2 cellular contexts compared by ENCODE assay signal in genomic region chrX:19660604-19661003, GRCh38.
TF ChIP-seq lines count a peak whose summit lies in the region.

No MANE protein-coding gene starts in this region.

TF ChIP-seq in SK-N-SH, 30 proteins besides CTCF, POLR2A, EP300 and RAD21 (continued from another document):
- TF ChIP-seq FOSL2 (IDR thresholded peaks at IDR 0.05; ENCODE audit: borderline replicate concordance, low read depth) = no peak
- TF ChIP-seq GATA2 (CRISPR knock-in tag; IDR thresholded peaks at IDR 0.05) = no peak
- TF ChIP-seq EZH2phosphoT487 (IDR thresholded peaks at IDR 0.05; ENCODE audit: borderline replicate concordance, low read depth) = no peak
- TF ChIP-seq CHD2 (IDR thresholded peaks at IDR 0.05; ENCODE audit: low read length, partially characterized antibody) = no peak

TF ChIP-seq in SK-N-SH treated with all-trans-retinoic acid at 6 μM for 48 hours, 23 proteins besides CTCF, POLR2A, EP300 and RAD21 (continued from another document):
- TF ChIP-seq SNAI2 (CRISPR knock-in tag; IDR thresholded peaks at IDR 0.05) (no peak), ARNTL (CRISPR knock-in tag; IDR thresholded peaks at IDR 0.05; ENCODE audit: borderline replicate concordance, low read depth) (no peak), OSR1 (CRISPR knock-in tag; IDR thresholded peaks at IDR 0.05) (no peak), ZNF70 (CRISPR knock-in tag; IDR thresholded peaks at IDR 0.05) (no peak), PATZ1 (CRISPR knock-in tag; IDR thresholded peaks at IDR 0.05; ENCODE audit: borderline replicate concordance) (no peak), ZNF8 (CRISPR knock-in tag; IDR thresholded peaks at IDR 0.05) (no peak), CSRNP3 (CRISPR knock-in tag; IDR thresholded peaks at IDR 0.05) (no peak), ZNF565 (CRISPR knock-in tag; conservative IDR thresholded peaks at IDR 0.05; ENCODE audit: low read depth) (no peak), TCF4 (CRISPR knock-in tag; IDR thresholded peaks at IDR 0.05; ENCODE audit: borderline replicate concordance) (no peak), TOX (CRISPR knock-in tag; IDR thresholded peaks at IDR 0.05; ENCODE audit: borderline replicate concordance) (no peak), ESRRG (CRISPR knock-in tag; IDR thresholded peaks at IDR 0.05) (no peak), ZFP30 (CRISPR knock-in tag; IDR thresholded peaks at IDR 0.05) (no peak), RARB (CRISPR knock-in tag; IDR thresholded peaks at IDR 0.05) (no peak), BACH2 (CRISPR knock-in tag; IDR thresholded peaks at IDR 0.05; ENCODE audit: borderline replicate concordance) (no peak), TSHZ2 (CRISPR knock-in tag; IDR thresholded peaks at IDR 0.05) (no peak), ZC3H10 (CRISPR knock-in tag; IDR thresholded peaks at IDR 0.05) (no peak), CREB5 (CRISPR knock-in tag; IDR thresholded peaks at IDR 0.05; ENCODE audit: low read depth) (no peak), ISL1 (CRISPR knock-in tag; IDR thresholded peaks at IDR 0.05) (no peak), ZFP3 (CRISPR knock-in tag; IDR thresholded peaks at IDR 0.05) (no peak)
